Comparison of ENCODE assay signal across 1 cellular context in genomic region chr16:12271006-12271405, GRCh38.
TF ChIP-seq lines count a peak whose summit lies in the region.

No MANE protein-coding gene starts in this region.

TF ChIP-seq in GM23338, 12 proteins besides CTCF, POLR2A, EP300 and RAD21 (continued from another document):
- no peak for TF ChIP-seq ZNF462 (CRISPR knock-in tag; IDR thresholded peaks at IDR 0.05)
- no peak for TF ChIP-seq EZH2 (IDR thresholded peaks at IDR 0.05; ENCODE audit: low read depth, unreplicated experiment)
- no peak for TF ChIP-seq EZH2phosphoT487 (IDR thresholded peaks at IDR 0.05; ENCODE audit: unreplicated experiment)
